Comparison of ENCODE assay signal across 16 cellular contexts in the genomic region with DNA sequence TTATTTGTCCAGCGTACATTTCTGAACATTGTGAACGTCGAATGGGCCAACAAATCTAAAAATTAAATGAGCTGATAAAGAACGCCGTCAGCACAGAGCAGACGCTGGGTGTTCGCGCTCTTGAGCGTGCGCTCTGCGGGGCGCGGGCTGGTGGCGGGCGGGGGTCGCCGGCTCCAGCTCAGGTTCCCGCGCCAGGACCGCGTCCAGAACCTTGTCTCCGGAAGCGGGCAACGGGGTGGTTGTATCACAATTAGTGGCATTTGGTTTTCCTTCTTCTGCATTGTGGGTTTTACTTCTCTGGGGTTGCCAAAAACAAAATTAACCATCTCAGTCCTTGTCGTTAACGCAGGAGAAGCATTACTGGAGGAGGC. TPM values are rescaled to one million over a fixed set of nuclear protein-coding genes. Genes with fewer than 3 reads are reported as not detected.
DNase-seq lines count a peak whose midpoint lies in the region; ATAC-seq, FAIRE-seq and TF ChIP-seq lines count a peak whose summit lies in the region.
"Had no signal": no experiment of that assay in that cellular context is flagged by ENCODE, and none has a peak within 500 bp of the region (broad histone marks: within the 10 kb centered on the region; RNA-seq: fewer than 3 reads in every experiment).

No MANE protein-coding gene starts in this region.

- FAIRE-seq in HTR-8/SVneo (lab: Jason Lieb, UNC) (no peak), kidney (lab: Jason Lieb, UNC) (no peak)
- FAIRE-seq: A549 had no signal

- intact Hi-C loops in kidney (cut with DNase I): no loop called here

- no peaks in the 10 kb centered on the region for H3K36me3 ChIP-seq in HUES6 (ENCODE audit: control insufficient read depth, insufficient read depth, low read length)
- H3K36me3 ChIP-seq in kidney (ENCODE audit: control insufficient read depth in 1 of 2, insufficient read depth in 2 of 2, low read length in 2 of 2): no peaks in the 10 kb centered on the region
- H3K36me3 ChIP-seq: heart left ventricle, spleen had no signal

- H3K27me3 Mint-ChIP-seq in T-helper 2 cell treated with Interferon-gamma antibody and Interleukin-4, amounts not matched to agents 5 μg/mL and 100 μg/mL, for 36 hours (ENCODE audit: low read depth): peaks cover 53% of the 10 kb centered on the region
- peaks cover 22 to 71% (median 43%) of the 10 kb centered on the region in 5 donors for H3K27me3 Mint-ChIP-seq in naive thymus-derived CD8-positive, alpha-beta T cell

- TF ChIP-seq CTCF in kidney (IDR thresholded peaks at IDR 0.05; ENCODE audit: borderline replicate concordance, extremely low read depth, insufficient read depth): no peak

- H3K4me3 ChIP-seq in HUES6 (ENCODE audit: low read depth, low read length): peak overlapping the region; percentile 64
- no peak overlapping the region for H3K4me3 ChIP-seq in kidney (ENCODE audit: low read length in 2 of 2)

- POLR2A ChIA-PET in naive thymus-derived CD8-positive, alpha-beta T cell (lab: Charles Lee): no interaction called here

- no peak overlapping the region for H3K27ac Mint-ChIP-seq in T-helper 2 cell treated with Interferon-gamma antibody and Interleukin-4, amounts not matched to agents 5 μg/mL and 100 μg/mL, for 36 hours
- peak overlapping the region in 2 of 10 donors; percentile 44 to 46 for H3K27ac Mint-ChIP-seq in naive thymus-derived CD8-positive, alpha-beta T cell

- H3K4me3 Mint-ChIP-seq in T-helper 2 cell treated with Interferon-gamma antibody and Interleukin-4, amounts not matched to agents 5 μg/mL and 100 μg/mL, for 36 hours: peak overlapping the region; percentile 61
- H3K4me3 Mint-ChIP-seq in naive thymus-derived CD8-positive, alpha-beta T cell: peak overlapping the region; percentile 55 to 81 (median 76)

- ATAC-seq in naive thymus-derived CD8-positive, alpha-beta T cell: peak in 1 of 2 donors; percentile 42
- ATAC-seq: left lobe of liver had no signal

- no peaks in the 10 kb centered on the region for H3K9me3 Mint-ChIP-seq in T-helper 2 cell treated with Interferon-gamma antibody and Interleukin-4, amounts not matched to agents 5 μg/mL and 100 μg/mL, for 36 hours
- H3K9me3 Mint-ChIP-seq in naive thymus-derived CD8-positive, alpha-beta T cell: peaks cover 0 to 7% (median 0%) of the 10 kb centered on the region in 9 donors

- peaks cover 46% of the 10 kb centered on the region; the same call in 1 of the 2 replicates for H3K9me3 ChIP-seq in HUES6 (ENCODE audit: control insufficient read depth, insufficient read depth, low read depth, low read length)
- H3K9me3 ChIP-seq in kidney (ENCODE audit: control insufficient read depth in 1 of 2, low read length in 2 of 2): no peaks in the 10 kb centered on the region

- peaks cover 12% of the 10 kb centered on the region for H3K4me1 Mint-ChIP-seq in T-helper 2 cell treated with Interferon-gamma antibody and Interleukin-4, amounts not matched to agents 5 μg/mL and 100 μg/mL, for 36 hours (ENCODE audit: low read depth)
- H3K4me1 Mint-ChIP-seq in naive thymus-derived CD8-positive, alpha-beta T cell: peaks cover 9 to 26% (median 22%) of the 10 kb centered on the region in 4 donors

- H3K36me3 Mint-ChIP-seq in T-helper 2 cell treated with Interferon-gamma antibody and Interleukin-4, amounts not matched to agents 5 μg/mL and 100 μg/mL, for 36 hours (ENCODE audit: low read depth): no peaks in the 10 kb centered on the region
- peaks cover 0 to 9% (median 0%) of the 10 kb centered on the region in 3 donors for H3K36me3 Mint-ChIP-seq in naive thymus-derived CD8-positive, alpha-beta T cell

- H3K27ac ChIP-seq in HUES6 (ENCODE audit: low read depth, low read length): no peak overlapping the region
- H3K27ac ChIP-seq in angular gyrus (ENCODE audit: low read depth, low read length): peak overlapping the region; percentile 37
- no peak overlapping the region for H3K27ac ChIP-seq in kidney (ENCODE audit: low read depth in 2 of 2, low read length in 2 of 2)
- H3K27ac ChIP-seq: A549, heart left ventricle, KMS-11, spleen had no signal

- H3K27me3 ChIP-seq in HUES6 (ENCODE audit: control insufficient read depth, insufficient read depth, low read length): peaks cover 100% of the 10 kb centered on the region

- H3K4me1 ChIP-seq in HUES6 (ENCODE audit: control insufficient read depth, insufficient read depth, low read length) (peaks cover 3% of the 10 kb centered on the region; the same call in 1 of the 2 replicates), kidney (ENCODE audit: control insufficient read depth in 1 of 2, insufficient read depth in 1 of 2, low read depth in 1 of 2, low read length in 2 of 2) (no peaks in the 10 kb centered on the region)

- H3K9ac ChIP-seq in HUES6 (ENCODE audit: low read length) (no peak overlapping the region), kidney (ENCODE audit: low read length in 2 of 2) (no peak overlapping the region)
- H3K9ac ChIP-seq: KMS-11 had no signal

- DNase-seq in T-helper 2 cell treated with Interferon-gamma antibody and Interleukin-4, amounts not matched to agents 5 μg/mL and 100 μg/mL, for 36 hours (ENCODE audit: low spot score): no peak
- DNase-seq in T-helper 2 cell (no peak), HTR-8/SVneo (ENCODE audit: insufficient read length, low spot score) (no peak), kidney (no peak), DMS79 (lab: John Stamatoyannopoulos, UW) (no peak)
- DNase-seq in naive thymus-derived CD8-positive, alpha-beta T cell: no peak
- DNase-seq: DMS 273 treated with DMSO at 0.1 percent for 48 hours, heart left ventricle, NCI-H187, occipital lobe, spleen had no signal

RNA-seq across cellular contexts. Expression of gene CYP2E1, which starts 2.4 kb away (rescaled TPM):
- 1 to 10 TPM; 1.2 to 1.4 TPM for total RNA-seq in naive thymus-derived CD8-positive, alpha-beta T cell
- polyA plus RNA-seq in naive thymus-derived CD8-positive, alpha-beta T cell: under 1 TPM in 1 of 3 donors, not detected in 2; 0.02 TPM
- total RNA-seq in kidney: 2.9 TPM
- 3.4 TPM for polyA plus RNA-seq in kidney (ENCODE audit: insufficient read depth, low read depth, low replicate concordance)

RNA-seq across cellular contexts. Expression of gene SYCE1, which starts 35.8 kb away (rescaled TPM):
- 1 to 10 TPM in 1 of 2 experiments, under 1 TPM in 1; 0.99 to 1.7 TPM for total RNA-seq in naive thymus-derived CD8-positive, alpha-beta T cell
- polyA plus RNA-seq in naive thymus-derived CD8-positive, alpha-beta T cell: under 1 TPM in 2 of 3 donors, not detected in 1; 0.10 to 0.59 TPM
- 1.2 TPM for total RNA-seq in kidney
- 1.4 TPM for polyA plus RNA-seq in kidney (ENCODE audit: insufficient read depth, low read depth, low replicate concordance)
- polyA plus RNA-seq: A549 had no signal
